In genomic region chr15:92971081-92971480, GRCh38 we compare ENCODE assay signal across 27 cellular contexts.
DNase-seq lines count a peak whose midpoint lies in the region; ATAC-seq and TF ChIP-seq lines count a peak whose summit lies in the region.
"Had no signal": no experiment of that assay in that cellular context is flagged by ENCODE, and none has a peak within 500 bp of the region (broad histone marks: within the 10 kb centered on the region; RNA-seq: fewer than 3 reads in every experiment).

No MANE protein-coding gene starts in this region.

- H3K36me3 ChIP-seq in IMR-90 (ENCODE audit: control insufficient read depth, insufficient read depth, low read length) = peaks cover 51% of the 10 kb centered on the region
- peaks cover 42% of the 10 kb centered on the region for H3K36me3 ChIP-seq in smooth muscle cell (ENCODE audit: low read depth)

- H3K9me3 ChIP-seq in IMR-90 (ENCODE audit: control insufficient read depth, insufficient read depth, low read length) (no peaks in the 10 kb centered on the region), smooth muscle cell (replicated peaks; ENCODE audit: low read depth) (no peaks in the 10 kb centered on the region), H9 (ENCODE audit: control insufficient read depth, low read depth, low read length) (no peaks in the 10 kb centered on the region)
- H3K9me3 ChIP-seq: BLaER1 treated with 17β-estradiol and CSF1 and Interleukin-3, amounts not matched to agents 10 nM and 100 nM; HAP-1; left lung; MG63; SJCRH30; testis had no signal

- H3K27ac ChIP-seq in IMR-90 (ENCODE audit: insufficient read depth, low read length) (peak overlapping the region; percentile 30; the same call in 1 of the 2 replicates), smooth muscle cell (ENCODE audit: low read depth) (peak overlapping the region; percentile 1), H9 (ENCODE audit: insufficient read length, low read depth, low read length) (no peak overlapping the region)
- H3K27ac ChIP-seq: left lung, SJCRH30, testis had no signal

- H3K4me2 ChIP-seq in IMR-90 (ENCODE audit: low read depth, low read length) = no peak overlapping the region
- H3K4me2 ChIP-seq in smooth muscle cell = no peak overlapping the region
- no peak overlapping the region for H3K4me2 ChIP-seq in H9 (ENCODE audit: insufficient read depth, insufficient read length, low read length)

- H3K9me1 ChIP-seq in IMR-90 (ENCODE audit: insufficient read depth, low read length) = peaks cover 2% of the 10 kb centered on the region; the same call in 1 of the 2 replicates

- peaks cover 17% of the 10 kb centered on the region for H3F3A ChIP-seq in smooth muscle cell (ENCODE audit: low read depth)

- no peak for TF ChIP-seq RAD21 in IMR-90 (IDR thresholded peaks at IDR 0.05; ENCODE audit: low read length)

- peaks cover 26 to 55% of the 10 kb centered on the region in 2 experiments for H3K79me1 ChIP-seq in IMR-90 (ENCODE audit: low read depth in 1 of 2, low read length in 2 of 2)
- H3K79me1 ChIP-seq in H9 (ENCODE audit: insufficient read depth, low read depth, low read length, poor library complexity, severe bottlenecking) = no peaks in the 10 kb centered on the region

- peak overlapping the region; percentile 49 for H3K27ac Mint-ChIP-seq in activated naive CD4-positive, alpha-beta T cell treated with anti-CD3 and anti-CD28 coated beads, Interleukin-2, amount 50 U/mL, for 24 hours
- no peak overlapping the region for H3K27ac Mint-ChIP-seq in activated naive CD4-positive, alpha-beta T cell treated with anti-CD3 and anti-CD28 coated beads for 36 hours
- H3K27ac Mint-ChIP-seq in effector memory CD8-positive, alpha-beta T cell = peak overlapping the region; percentile 41 to 83
- H3K27ac Mint-ChIP-seq in H9 = no peak overlapping the region
- H3K27ac Mint-ChIP-seq: activated naive CD8-positive, alpha-beta T cell treated with anti-CD3 and anti-CD28 coated beads, Interleukin-2, amount 10 ng/mL, durations not matched to agents 7 days and 5 days had no signal

- no CpG with 5 or more reads among the region's 1 CpG for WGBS in IMR-90 (ENCODE audit: extremely low coverage in 2 of 2, insufficient read length in 1 of 2), 2 experiments
- 100% methylated on average over 1 of the region's 1 CpG for WGBS in smooth muscle cell (ENCODE audit: low lambda C conversion rate)
- no CpG with 5 or more reads among the region's 1 CpG for WGBS in H9 (ENCODE audit: extremely low coverage, insufficient read length, low lambda C conversion rate)

- TF ChIP-seq POLR2A in IMR-90 (IDR thresholded peaks at IDR 0.05; ENCODE audit: low read depth, low read length) = no peak

- peaks cover 5% of the 10 kb centered on the region; the same call in 1 of the 2 replicates for H4K20me1 ChIP-seq in IMR-90 (ENCODE audit: insufficient read depth, low read length)
- peaks cover 94% of the 10 kb centered on the region for H4K20me1 ChIP-seq in smooth muscle cell (ENCODE audit: low read depth)
- H4K20me1 ChIP-seq in H9 (ENCODE audit: control insufficient read depth, insufficient read depth, insufficient read length) = no peaks in the 10 kb centered on the region

- peaks cover 83% of the 10 kb centered on the region for H3K79me2 ChIP-seq in smooth muscle cell (ENCODE audit: low read depth)
- no peaks in the 10 kb centered on the region for H3K79me2 ChIP-seq in H9 (ENCODE audit: insufficient read depth, low read length)

- H3K14ac ChIP-seq in IMR-90 (replicated peaks; ENCODE audit: low read depth, low read length) (0 out of 2 replicates have a peak overlapping the region, but pooled peaks have one; percentile 49), H9 (ENCODE audit: insufficient read depth, low read length) (no peak overlapping the region)

- no peak for ATAC-seq in IMR-90 (ENCODE audit: low read depth)
- ATAC-seq in effector memory CD8-positive, alpha-beta T cell (replicated peaks) = no peak
- ATAC-seq: left lung, right cardiac atrium had no signal

- no peaks in the 10 kb centered on the region for H3K9me3 Mint-ChIP-seq in activated naive CD4-positive, alpha-beta T cell treated with anti-CD3 and anti-CD28 coated beads, Interleukin-2, amount 50 U/mL, for 24 hours
- no peaks in the 10 kb centered on the region for H3K9me3 Mint-ChIP-seq in activated naive CD4-positive, alpha-beta T cell treated with anti-CD3 and anti-CD28 coated beads for 36 hours
- H3K9me3 Mint-ChIP-seq in effector memory CD8-positive, alpha-beta T cell = no peaks in the 10 kb centered on the region
- no peaks in the 10 kb centered on the region for H3K9me3 Mint-ChIP-seq in H9
- H3K9me3 Mint-ChIP-seq: activated naive CD8-positive, alpha-beta T cell treated with anti-CD3 and anti-CD28 coated beads, Interleukin-2, amount 10 ng/mL, durations not matched to agents 7 days and 5 days had no signal

- H3K56ac ChIP-seq in IMR-90 (ENCODE audit: extremely low read depth, insufficient read depth, low read length) (no peak overlapping the region), H9 (ENCODE audit: insufficient read length, low read depth, low read length) (no peak overlapping the region)

- no peak overlapping the region for H3T11ph ChIP-seq in H9 (ENCODE audit: low read length)

- no peak overlapping the region for H4K8ac ChIP-seq in IMR-90 (ENCODE audit: low read depth in 2 of 2, low read length in 2 of 2)
- no peak overlapping the region for H4K8ac ChIP-seq in H9 (replicated peaks; ENCODE audit: insufficient read length, low read depth, low read length)

- no peak overlapping the region for H2AFZ ChIP-seq in IMR-90 (replicated peaks; ENCODE audit: low read length, poor library complexity)
- no peak overlapping the region for H2AFZ ChIP-seq in smooth muscle cell (ENCODE audit: low read depth)
- no peak overlapping the region for H2AFZ ChIP-seq in H9 (ENCODE audit: low read length)

- dilution Hi-C loops in IMR-90 (cut with HindIII; ENCODE audit: low sequenced_read_pairs, unreplicated experiment) = no loop called here

- no peak overlapping the region for H3K4me3 Mint-ChIP-seq in activated naive CD4-positive, alpha-beta T cell treated with anti-CD3 and anti-CD28 coated beads, Interleukin-2, amount 50 U/mL, for 24 hours
- no peak overlapping the region for H3K4me3 Mint-ChIP-seq in activated naive CD4-positive, alpha-beta T cell treated with anti-CD3 and anti-CD28 coated beads for 36 hours
- no peak overlapping the region for H3K4me3 Mint-ChIP-seq in effector memory CD8-positive, alpha-beta T cell
- no peak overlapping the region for H3K4me3 Mint-ChIP-seq in H9
- H3K4me3 Mint-ChIP-seq: activated naive CD8-positive, alpha-beta T cell treated with anti-CD3 and anti-CD28 coated beads, Interleukin-2, amount 10 ng/mL, durations not matched to agents 7 days and 5 days had no signal

- peak overlapping the region; percentile 81 for H2BK5ac ChIP-seq in IMR-90 (ENCODE audit: low read depth, low read length, poor library complexity, severe bottlenecking)
- no peak overlapping the region for H2BK5ac ChIP-seq in H9 (ENCODE audit: insufficient read length, low read length)

- H2AK9ac ChIP-seq in IMR-90 (replicated peaks; ENCODE audit: low read depth, low read length, poor library complexity) = no peak overlapping the region

- no peaks in the 10 kb centered on the region for H3K27me3 ChIP-seq in IMR-90 (ENCODE audit: control insufficient read depth, insufficient read depth, low read length)
- H3K27me3 ChIP-seq in smooth muscle cell (ENCODE audit: low read depth) = no peaks in the 10 kb centered on the region
- H3K27me3 ChIP-seq in H9 (ENCODE audit: insufficient read depth, low read length) = no peaks in the 10 kb centered on the region
- H3K27me3 ChIP-seq: BLaER1 treated with 17β-estradiol and CSF1 and Interleukin-3, amounts not matched to agents 10 nM and 100 nM; left lung; MG63; SJCRH30; testis had no signal

- H3K23me2 ChIP-seq in H9 (ENCODE audit: insufficient read length, low read depth, low read length, poor library complexity, severe bottlenecking) = no peaks in the 10 kb centered on the region

- H4K91ac ChIP-seq in IMR-90 (ENCODE audit: insufficient read depth, low read depth, low read length) (no peak overlapping the region), H9 (ENCODE audit: insufficient read length, low read depth, low read length) (no peak overlapping the region)

- no peaks in the 10 kb centered on the region for H3K27me3 Mint-ChIP-seq in activated naive CD4-positive, alpha-beta T cell treated with anti-CD3 and anti-CD28 coated beads, Interleukin-2, amount 50 U/mL, for 24 hours
- H3K27me3 Mint-ChIP-seq in activated naive CD4-positive, alpha-beta T cell treated with anti-CD3 and anti-CD28 coated beads for 36 hours (ENCODE audit: low read depth) = no peaks in the 10 kb centered on the region
- no peaks in the 10 kb centered on the region for H3K27me3 Mint-ChIP-seq in effector memory CD8-positive, alpha-beta T cell
- no peaks in the 10 kb centered on the region for H3K27me3 Mint-ChIP-seq in H9 (ENCODE audit: low read depth)
- H3K27me3 Mint-ChIP-seq: activated naive CD8-positive, alpha-beta T cell treated with anti-CD3 and anti-CD28 coated beads, Interleukin-2, amount 10 ng/mL, durations not matched to agents 7 days and 5 days had no signal

- no peak overlapping the region for H2BK12ac ChIP-seq in H9 (ENCODE audit: insufficient read length, low read depth, low read length)

- no peak overlapping the region for H3K4ac ChIP-seq in IMR-90 (ENCODE audit: low read depth, low read length)
- H3K4ac ChIP-seq in H9 (ENCODE audit: low read depth, low read length) = no peak overlapping the region

- H3K9ac ChIP-seq in IMR-90 (ENCODE audit: low read depth, low read length) (no peak overlapping the region), smooth muscle cell (ENCODE audit: low read depth) (no peak overlapping the region), H9 (ENCODE audit: extremely low read depth, insufficient read length, low read length) (no peak overlapping the region)
- H3K9ac ChIP-seq: BLaER1 treated with 17β-estradiol and CSF1 and Interleukin-3, amounts not matched to agents 10 nM and 100 nM had no signal

- no peak overlapping the region for H3K23ac ChIP-seq in IMR-90 (ENCODE audit: low read depth, low read length)
- no peak overlapping the region for H3K23ac ChIP-seq in H9 (ENCODE audit: insufficient read length, low read depth, low read length)

- no peak overlapping the region for H2BK15ac ChIP-seq in IMR-90 (ENCODE audit: low read depth, low read length)
- H2BK15ac ChIP-seq in H9 (ENCODE audit: low read depth, low read length) = no peak overlapping the region

- DNase-seq in activated naive CD4-positive, alpha-beta T cell treated with anti-CD3 and anti-CD28 coated beads for 36 hours = no peak
- no peak for DNase-seq in IMR-90
- no peak for DNase-seq in effector memory CD8-positive, alpha-beta T cell
- DNase-seq in smooth muscle cell (lab: John Stamatoyannopoulos, UW; ENCODE audit: unreplicated experiment) = no peak
- no peak for DNase-seq in mesenteric fat pad (ENCODE audit: low spot score)
- DNase-seq in NCI-H2196 (lab: John Stamatoyannopoulos, UW; ENCODE audit: unreplicated experiment) = no peak
- DNase-seq in H9 = no peak
- DNase-seq: activated naive CD8-positive, alpha-beta T cell treated with anti-CD3 and anti-CD28 coated beads, Interleukin-2, amount 10 ng/mL, durations not matched to agents 7 days and 5 days; activated T-cell treated with anti-CD3 and anti-CD28 coated beads, Interleukin-2, amount 50 U/mL, for 48 hours; cerebellar nuclear complex; DMS79 treated with DMSO at 0.1 percent for 48 hours; KG1; left lung; MG63; midbrain; NCI-H1105 treated with DMSO at 0.1 percent for 48 hours; NCI-H2029; NCI-H345; NCI-H748 treated with DMSO at 0.1 percent for 48 hours; right cardiac atrium; SJCRH30; stimulated activated CD4-positive, alpha-beta T cell treated with anti-CD3 and anti-CD28 coated beads, Interleukin-4, amount 100 ng/mL, for 24 hours; stimulated activated naive CD4-positive, alpha-beta T cell; testis had no signal

- H2AK5ac ChIP-seq in IMR-90 (ENCODE audit: low read depth, low read length) = no peak overlapping the region
- no peak overlapping the region for H2AK5ac ChIP-seq in H9 (ENCODE audit: insufficient read length, low read length)

- H2BK20ac ChIP-seq in IMR-90 (ENCODE audit: low read depth, low read length) (no peak overlapping the region), H9 (ENCODE audit: low read depth, low read length, poor library complexity, severe bottlenecking) (no peak overlapping the region)

- no TSS peak for BruUV-seq in IMR-90 (replicated peaks; lab: Mats Ljungman, UMichigan)

- peaks cover 63% of the 10 kb centered on the region for H3K4me1 Mint-ChIP-seq in activated naive CD4-positive, alpha-beta T cell treated with anti-CD3 and anti-CD28 coated beads, Interleukin-2, amount 50 U/mL, for 24 hours
- H3K4me1 Mint-ChIP-seq in activated naive CD4-positive, alpha-beta T cell treated with anti-CD3 and anti-CD28 coated beads for 36 hours (ENCODE audit: low read depth) = peaks cover 37% of the 10 kb centered on the region
- peaks cover 8 to 39% of the 10 kb centered on the region in 2 donors for H3K4me1 Mint-ChIP-seq in effector memory CD8-positive, alpha-beta T cell (ENCODE audit: low read depth in 2 of 2)
- no peaks in the 10 kb centered on the region for H3K4me1 Mint-ChIP-seq in H9

- peak overlapping the region; percentile 12; the same call in 1 of the 2 replicates for H3K18ac ChIP-seq in IMR-90 (ENCODE audit: low read depth, low read length)
- H3K18ac ChIP-seq in H9 (ENCODE audit: insufficient read length, low read depth, low read length) = no peak overlapping the region

- CTCF ChIA-PET in activated naive CD4-positive, alpha-beta T cell treated with anti-CD3 and anti-CD28 coated beads for 36 hours (lab: Charles Lee) = no interaction called here
- CTCF ChIA-PET in IMR-90 (lab: Yijun Ruan, JAX) = no interaction called here

- POLR2A ChIA-PET in IMR-90 (lab: Charles Lee; ENCODE audit: unreplicated experiment) = interaction anchor here (0.6 kb wide), 1 partner anchor 172 kb away, joined by 3 read pairs; no protein-coding TSS in a partner anchor

- intact Hi-C loops in activated naive CD4-positive, alpha-beta T cell treated with anti-CD3 and anti-CD28 coated beads for 36 hours (cut with micrococcal nuclease) = no loop called here
- intact Hi-C loops in IMR-90 (cut with micrococcal nuclease) = loop anchor here (5.0 kb wide), 1 partner anchor 174 kb away; no protein-coding TSS in a partner anchor

- H2BK120ac ChIP-seq in IMR-90 (ENCODE audit: low read depth, low read length) (no peak overlapping the region), H9 (ENCODE audit: low read depth, low read length, poor library complexity, severe bottlenecking) (no peak overlapping the region)

- no peak for TF ChIP-seq CTCF in IMR-90 (conservative IDR thresholded peaks at IDR 0.05; ENCODE audit: low read depth, low read length)
- TF ChIP-seq CTCF in smooth muscle cell (IDR thresholded peaks at IDR 0.05; ENCODE audit: borderline replicate concordance, insufficient read depth, poor library complexity, severe bottlenecking) = no peak
- TF ChIP-seq CTCF in H9 (conservative IDR thresholded peaks at IDR 0.05) = no peak

- H3K4me3 ChIP-seq in IMR-90 (ENCODE audit: insufficient read depth, low read depth, low read length) (no peak overlapping the region), smooth muscle cell (no peak overlapping the region)
- H3K4me3 ChIP-seq: BLaER1 treated with 17β-estradiol and CSF1 and Interleukin-3, amounts not matched to agents 10 nM and 100 nM; HAP-1; left lung; MG63; SJCRH30; testis had no signal

- H3K36me3 Mint-ChIP-seq in activated naive CD4-positive, alpha-beta T cell treated with anti-CD3 and anti-CD28 coated beads, Interleukin-2, amount 50 U/mL, for 24 hours = peaks cover 26% of the 10 kb centered on the region
- peaks cover 51% of the 10 kb centered on the region for H3K36me3 Mint-ChIP-seq in activated naive CD4-positive, alpha-beta T cell treated with anti-CD3 and anti-CD28 coated beads for 36 hours (ENCODE audit: low read depth)
- H3K36me3 Mint-ChIP-seq in effector memory CD8-positive, alpha-beta T cell (ENCODE audit: insufficient read depth) = peaks cover 98% of the 10 kb centered on the region
- H3K36me3 Mint-ChIP-seq in H9 (ENCODE audit: insufficient read depth in 1 of 3, low read depth in 3 of 3) = peaks cover 49 to 90% (median 90%) of the 10 kb centered on the region in 3 experiments

- in situ Hi-C loops in IMR-90 (cut with MboI; ENCODE audit: low sequenced_read_pairs) = no loop called here

- H3K4me1 ChIP-seq in IMR-90 (ENCODE audit: control insufficient read depth, insufficient read depth, low read length) = peaks cover 3% of the 10 kb centered on the region; the same call in 1 of the 2 replicates
- no peaks in the 10 kb centered on the region for H3K4me1 ChIP-seq in smooth muscle cell (ENCODE audit: low read depth)
- no peaks in the 10 kb centered on the region for H3K4me1 ChIP-seq in H9 (ENCODE audit: insufficient read depth, low read length)
- H3K4me1 ChIP-seq: HAP-1, SJCRH30, testis had no signal

- H4K5ac ChIP-seq in IMR-90 (ENCODE audit: low read depth, low read length) (peak overlapping the region; percentile 45; the same call in 1 of the 2 replicates), H9 (ENCODE audit: insufficient read length, low read depth, low read length) (no peak overlapping the region)

Comparison
In these comparisons a context has a peak if more than half of its experiments do, and no peak if none do; other contexts are left out.
1. H3K27ac Mint-ChIP-seq: peak in activated naive CD4-positive, alpha-beta T cell treated with anti-CD3 and anti-CD28 coated beads, Interleukin-2, amount 50 U/mL, for 24 hours (single experiment) and effector memory CD8-positive, alpha-beta T cell (2 of 2); none in activated naive CD4-positive, alpha-beta T cell treated with anti-CD3 and anti-CD28 coated beads for 36 hours (single experiment) and H9 (0 of 3).